In the genomic region with DNA sequence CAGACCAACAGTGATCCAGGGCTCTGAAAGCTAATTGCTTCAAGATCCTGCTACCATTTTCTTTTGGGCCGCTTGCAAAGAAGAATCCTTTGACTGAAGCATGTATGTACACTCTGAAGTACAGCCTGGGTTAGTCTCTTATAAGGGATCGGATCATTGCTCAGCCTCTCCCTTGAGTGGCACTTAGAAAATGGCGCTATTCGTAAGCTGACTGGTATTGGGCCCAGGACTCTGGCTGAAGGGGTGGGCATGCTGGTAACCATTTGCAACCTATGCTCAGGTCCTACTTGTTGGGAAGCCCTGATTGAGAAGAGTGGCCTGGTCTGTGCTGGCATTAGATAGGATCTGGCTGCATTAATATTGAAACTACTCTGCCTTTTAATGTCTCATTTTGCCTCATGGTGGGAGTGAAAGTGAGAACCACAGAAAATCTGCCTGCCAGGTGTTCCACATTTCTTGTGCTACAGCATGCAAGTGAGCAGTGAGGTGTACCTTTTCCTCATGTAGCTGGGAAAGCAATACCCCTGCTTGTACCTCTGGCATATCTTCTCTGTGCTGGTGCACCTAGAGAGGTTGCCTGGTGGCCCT, we compare ENCODE assay signal across 11 cellular contexts. TPM values are rescaled to one million over a fixed set of nuclear protein-coding genes. Genes with fewer than 3 reads are reported as not detected.
DNase-seq lines count a peak whose midpoint lies in the region; ATAC-seq and TF ChIP-seq lines count a peak whose summit lies in the region.
"Had no signal": no experiment of that assay in that cellular context is flagged by ENCODE, and none has a peak within 500 bp of the region (broad histone marks: within the 10 kb centered on the region; RNA-seq: fewer than 3 reads in every experiment).

No MANE protein-coding gene starts in this region.

- H3K36me3 Mint-ChIP-seq in IgD-negative memory B cell, result peaks cover 15% of the 10 kb centered on the region

- H3K9me3 Mint-ChIP-seq in IgD-negative memory B cell, result no peaks in the 10 kb centered on the region
- H3K9me3 Mint-ChIP-seq in stimulated activated naive CD8-positive, alpha-beta T cell treated with anti-CD3 and anti-CD28 coated beads, Interleukin-15, amount 100 ng/mL, for 72 hours, result no peaks in the 10 kb centered on the region
- H3K9me3 Mint-ChIP-seq: activated naive CD4-positive, alpha-beta T cell treated with anti-CD3 and anti-CD28 coated beads, Interleukin-2, amount 50 U/mL, for 24 hours had no signal

- H3K27ac Mint-ChIP-seq in IgD-negative memory B cell, result peak overlapping the region; percentile 74 to 94 (median 84)
- H3K27ac Mint-ChIP-seq in stimulated activated naive CD8-positive, alpha-beta T cell treated with anti-CD3 and anti-CD28 coated beads, Interleukin-15, amount 100 ng/mL, for 72 hours, result no peak overlapping the region

- peaks cover 82% of the 10 kb centered on the region for H3K4me1 ChIP-seq in left ventricle myocardium inferior

- ATAC-seq in Right ventricle myocardium inferior (no peak), HG02588 (IDR thresholded peaks at IDR 0.05; ENCODE audit: unreplicated experiment) (peak; percentile 66), left lobe of liver (no peak)
- ATAC-seq in stimulated activated naive CD8-positive, alpha-beta T cell treated with anti-CD3 and anti-CD28 coated beads, Interleukin-15, amount 100 ng/mL, for 72 hours, result peak; percentile 65

- H3K27ac ChIP-seq in left ventricle myocardium inferior (replicated peaks), result peak overlapping the region; percentile 39
- H3K27ac ChIP-seq: esophagus muscularis mucosa had no signal

- intact Hi-C loops in left ventricle myocardium inferior (cut with micrococcal nuclease) (no loop called here), Right ventricle myocardium inferior (cut with DNase I) (no loop called here)

- DNase-seq in left ventricle myocardium inferior, result no peak
- DNase-seq in Right ventricle myocardium inferior (ENCODE audit: missing footprints), result no peak
- peak; percentile 37 to 46 for DNase-seq in stimulated activated naive CD8-positive, alpha-beta T cell treated with anti-CD3 and anti-CD28 coated beads, Interleukin-15, amount 100 ng/mL, for 72 hours
- DNase-seq in left lobe of liver (ENCODE audit: low spot score), result no peak
- DNase-seq in NOMO-1 (lab: John Stamatoyannopoulos, UW; ENCODE audit: unreplicated experiment in 2 of 2), result no peak
- DNase-seq in COR-L47 (lab: John Stamatoyannopoulos, UW), result no peak
- DNase-seq: Right ventricle myocardium superior had no signal

- no peaks in the 10 kb centered on the region for H3K27me3 Mint-ChIP-seq in IgD-negative memory B cell
- H3K27me3 Mint-ChIP-seq in stimulated activated naive CD8-positive, alpha-beta T cell treated with anti-CD3 and anti-CD28 coated beads, Interleukin-15, amount 100 ng/mL, for 72 hours, result no peaks in the 10 kb centered on the region
- H3K27me3 Mint-ChIP-seq: activated naive CD4-positive, alpha-beta T cell treated with anti-CD3 and anti-CD28 coated beads, Interleukin-2, amount 50 U/mL, for 24 hours had no signal

- TF ChIP-seq CTCF in left ventricle myocardium inferior (IDR thresholded peaks at IDR 0.05; ENCODE audit: borderline replicate concordance), result no peak

- H3K36me3 ChIP-seq in left ventricle myocardium inferior, result peaks cover 7% of the 10 kb centered on the region

- H3K4me3 ChIP-seq in left ventricle myocardium inferior, result no peak overlapping the region
- H3K4me3 ChIP-seq: esophagus muscularis mucosa had no signal

- peak overlapping the region; percentile 72 to 97 (median 90) for H3K4me3 Mint-ChIP-seq in IgD-negative memory B cell
- H3K4me3 Mint-ChIP-seq in stimulated activated naive CD8-positive, alpha-beta T cell treated with anti-CD3 and anti-CD28 coated beads, Interleukin-15, amount 100 ng/mL, for 72 hours, result no peak overlapping the region

- H3K27me3 ChIP-seq in left ventricle myocardium inferior (ENCODE audit: low read depth), result no peaks in the 10 kb centered on the region
- H3K27me3 ChIP-seq: esophagus muscularis mucosa had no signal

- no peaks in the 10 kb centered on the region for H3K9me3 ChIP-seq in left ventricle myocardium inferior (replicated peaks)
- H3K9me3 ChIP-seq: esophagus muscularis mucosa had no signal

- H3K4me1 Mint-ChIP-seq in IgD-negative memory B cell, result peaks cover 38 to 74% (median 73%) of the 10 kb centered on the region in 3 donors
- H3K4me1 Mint-ChIP-seq in stimulated activated naive CD8-positive, alpha-beta T cell treated with anti-CD3 and anti-CD28 coated beads, Interleukin-15, amount 100 ng/mL, for 72 hours, result peaks cover 97% of the 10 kb centered on the region

RNA-seq across cellular contexts. Expression of a gene that starts 0.7 kb away (rescaled TPM):
- 98.7 TPM for total RNA-seq in left ventricle myocardium inferior
- 92.3 TPM for total RNA-seq in Right ventricle myocardium inferior
- polyA plus RNA-seq in IgD-negative memory B cell, result 14.0 TPM
- 7.5 TPM for total RNA-seq in left lobe of liver

Comparison
In these comparisons a context has a peak if more than half of its experiments do, and no peak if none do; other contexts are left out.
1. DNase-seq: peak in stimulated activated naive CD8-positive, alpha-beta T cell treated with anti-CD3 and anti-CD28 coated beads, Interleukin-15, amount 100 ng/mL, for 72 hours (2 of 2); none in left ventricle myocardium inferior (single experiment), Right ventricle myocardium inferior (single experiment), left lobe of liver (single experiment), NOMO-1 (0 of 2) and COR-L47 (single experiment).
2. ATAC-seq: peak in HG02588 (single experiment) and stimulated activated naive CD8-positive, alpha-beta T cell treated with anti-CD3 and anti-CD28 coated beads, Interleukin-15, amount 100 ng/mL, for 72 hours (single experiment); none in Right ventricle myocardium inferior (single experiment) and left lobe of liver (single experiment).
3. H3K27ac Mint-ChIP-seq: peak in IgD-negative memory B cell (3 of 3); none in stimulated activated naive CD8-positive, alpha-beta T cell treated with anti-CD3 and anti-CD28 coated beads, Interleukin-15, amount 100 ng/mL, for 72 hours (0 of 2).
4. H3K4me3 Mint-ChIP-seq: peak in IgD-negative memory B cell (4 of 4); none in stimulated activated naive CD8-positive, alpha-beta T cell treated with anti-CD3 and anti-CD28 coated beads, Interleukin-15, amount 100 ng/mL, for 72 hours (0 of 2).
5. RNA of a gene that starts 0.7 kb away (total RNA-seq): 98.7 TPM in left ventricle myocardium inferior (single experiment) and 92.3 TPM in Right ventricle myocardium inferior (single experiment); 7.5 TPM in left lobe of liver (single experiment); every median in the first group is over 10 times any median in the second.